27 cellular contexts compared by ENCODE assay signal in the genomic region with DNA sequence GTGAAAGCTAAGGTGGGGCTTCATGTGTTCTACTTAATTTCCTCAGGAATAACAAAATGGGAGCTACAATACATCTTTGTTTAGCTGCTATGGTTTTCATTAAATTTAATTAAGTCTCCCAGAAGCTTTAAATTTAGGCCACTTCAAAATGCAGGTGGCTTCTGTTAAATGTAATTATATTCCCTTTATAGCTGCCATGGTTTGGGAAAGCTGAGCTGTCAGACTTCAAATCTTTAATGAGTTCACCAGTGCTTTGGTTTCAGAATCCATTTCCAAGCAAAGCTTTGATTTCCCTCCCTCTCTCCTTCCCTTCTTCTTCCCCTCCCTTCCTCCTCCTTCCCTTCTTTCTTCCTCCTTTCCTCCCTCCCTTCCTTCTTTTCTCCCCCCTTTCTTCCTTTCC. TPM values are rescaled to one million over a fixed set of nuclear protein-coding genes. Genes with fewer than 3 reads are reported as not detected.
"Had no signal": no experiment of that assay in that cellular context is flagged by ENCODE, and none has a peak within 500 bp of the region (broad histone marks: within the 10 kb centered on the region; RNA-seq: fewer than 3 reads in every experiment).

No MANE protein-coding gene starts in this region.

- H3K27ac ChIP-seq: brain microvascular endothelial cell, cardiac muscle cell, KMS-11, PC-9, VCaP had no signal

- H3K36me3 ChIP-seq: brain microvascular endothelial cell, cardiac muscle cell had no signal

- H3K36me3 Mint-ChIP-seq: activated CD4-positive, alpha-beta memory T cell treated with anti-CD3 and anti-CD28 coated beads for 36 hours; activated naive CD8-positive, alpha-beta T cell had no signal

- DNase-seq: activated CD4-positive, alpha-beta memory T cell treated with anti-CD3 and anti-CD28 coated beads for 36 hours; activated CD4-positive, alpha-beta T cell treated with anti-CD3 and anti-CD28 coated beads, Interleukin-2, amount 10 ng/mL, durations not matched to agents 7 days and 5 days; activated CD4-positive, CD25-positive, alpha-beta regulatory T cell; activated CD8-positive, alpha-beta memory T cell treated with anti-CD3 and anti-CD28 coated beads for 24 hours; activated gamma-delta T cell; activated naive CD4-positive, alpha-beta T cell treated with anti-CD3 and anti-CD28 coated beads for 36 hours; activated T-cell treated with anti-CD3 and anti-CD28 coated beads, Interleukin-2, amount 50 U/mL, for 4 hours; brain microvascular endothelial cell; NCI-H1092; NCI-H146; NCI-H187 treated with DMSO at 0.1 percent for 48 hours; NCI-H2081 treated with DMSO at 0.1 percent for 48 hours; NCI-H2171 treated with DMSO at 0.1 percent for 48 hours; NCI-H226; NCI-H526; PC-9; SHP77 treated with DMSO at 0.1 percent for 48 hours; T-helper 1 cell had no signal

- H3K4me2 ChIP-seq: KMS-11, PC-9 had no signal

- ATAC-seq: activated T-cell treated with anti-CD3 and anti-CD28 coated beads, Interleukin-2, amount 50 U/mL, for 4 hours; activated T-helper 17 cell treated with anti-CD3 and anti-CD28 coated beads, Interleukin-2, amount 50 U/mL, for 72 hours had no signal

- H3K4me3 ChIP-seq: cardiac muscle cell, PC-9 had no signal

- H3K9me3 Mint-ChIP-seq: activated CD4-positive, alpha-beta memory T cell treated with anti-CD3 and anti-CD28 coated beads for 36 hours; activated CD4-positive, alpha-beta T cell treated with anti-CD3 and anti-CD28 coated beads, Interleukin-2, amount 10 ng/mL, durations not matched to agents 7 days and 5 days; activated naive CD4-positive, alpha-beta T cell treated with anti-CD3 and anti-CD28 coated beads for 36 hours; activated T-cell treated with anti-CD3 and anti-CD28 coated beads, Interleukin-2, amount 50 U/mL, for 4 hours; activated T-helper 17 cell treated with anti-CD3 and anti-CD28 coated beads, Interleukin-2, amount 50 U/mL, for 72 hours had no signal

- H2AFZ ChIP-seq: PC-9 had no signal

- H3K4me3 Mint-ChIP-seq: activated CD4-positive, alpha-beta memory T cell treated with anti-CD3 and anti-CD28 coated beads for 36 hours; activated CD4-positive, alpha-beta T cell treated with anti-CD3 and anti-CD28 coated beads, Interleukin-2, amount 10 ng/mL, durations not matched to agents 7 days and 5 days; activated naive CD4-positive, alpha-beta T cell treated with anti-CD3 and anti-CD28 coated beads for 36 hours; activated naive CD8-positive, alpha-beta T cell; activated T-cell treated with anti-CD3 and anti-CD28 coated beads, Interleukin-2, amount 50 U/mL, for 4 hours; activated T-helper 17 cell treated with anti-CD3 and anti-CD28 coated beads, Interleukin-2, amount 50 U/mL, for 72 hours had no signal

- H3K9ac ChIP-seq: KMS-11 had no signal

- H3K27ac Mint-ChIP-seq: activated CD4-positive, alpha-beta memory T cell treated with anti-CD3 and anti-CD28 coated beads for 36 hours; activated CD4-positive, alpha-beta T cell treated with anti-CD3 and anti-CD28 coated beads, Interleukin-2, amount 10 ng/mL, durations not matched to agents 7 days and 5 days; activated naive CD4-positive, alpha-beta T cell treated with anti-CD3 and anti-CD28 coated beads for 36 hours; activated naive CD8-positive, alpha-beta T cell; activated T-helper 17 cell treated with anti-CD3 and anti-CD28 coated beads, Interleukin-2, amount 50 U/mL, for 72 hours had no signal

- H3K27me3 ChIP-seq: brain microvascular endothelial cell, cardiac muscle cell had no signal

- H3K4me1 Mint-ChIP-seq: activated CD4-positive, alpha-beta T cell treated with anti-CD3 and anti-CD28 coated beads, Interleukin-2, amount 10 ng/mL, durations not matched to agents 7 days and 5 days; activated T-helper 17 cell treated with anti-CD3 and anti-CD28 coated beads, Interleukin-2, amount 50 U/mL, for 72 hours had no signal

RNA-seq across cellular contexts. Expression of gene FAM170A, which starts 58.4 kb away (rescaled TPM):
- total RNA-seq: activated CD4-positive, alpha-beta memory T cell treated with anti-CD3 and anti-CD28 coated beads for 36 hours; activated CD4-positive, alpha-beta T cell treated with anti-CD3 and anti-CD28 coated beads, Interleukin-2, amount 10 ng/mL, durations not matched to agents 7 days and 5 days; activated naive CD4-positive, alpha-beta T cell treated with anti-CD3 and anti-CD28 coated beads for 36 hours; activated T-cell treated with anti-CD3 and anti-CD28 coated beads, Interleukin-2, amount 50 U/mL, for 4 hours; activated T-helper 17 cell treated with anti-CD3 and anti-CD28 coated beads, Interleukin-2, amount 50 U/mL, for 72 hours; cardiac muscle cell; MCF 10A; NCI-H460; PC-9; SK-MEL-5; T-helper 2 cell treated with Interferon-gamma antibody and Interleukin-4, amounts not matched to agents 100 ng/mL and 5 ng/mL, for 36 hours had no signal
- polyA plus RNA-seq: cardiac muscle cell had no signal
